Comparison of ENCODE assay signal across 8 cellular contexts in the genomic region with DNA sequence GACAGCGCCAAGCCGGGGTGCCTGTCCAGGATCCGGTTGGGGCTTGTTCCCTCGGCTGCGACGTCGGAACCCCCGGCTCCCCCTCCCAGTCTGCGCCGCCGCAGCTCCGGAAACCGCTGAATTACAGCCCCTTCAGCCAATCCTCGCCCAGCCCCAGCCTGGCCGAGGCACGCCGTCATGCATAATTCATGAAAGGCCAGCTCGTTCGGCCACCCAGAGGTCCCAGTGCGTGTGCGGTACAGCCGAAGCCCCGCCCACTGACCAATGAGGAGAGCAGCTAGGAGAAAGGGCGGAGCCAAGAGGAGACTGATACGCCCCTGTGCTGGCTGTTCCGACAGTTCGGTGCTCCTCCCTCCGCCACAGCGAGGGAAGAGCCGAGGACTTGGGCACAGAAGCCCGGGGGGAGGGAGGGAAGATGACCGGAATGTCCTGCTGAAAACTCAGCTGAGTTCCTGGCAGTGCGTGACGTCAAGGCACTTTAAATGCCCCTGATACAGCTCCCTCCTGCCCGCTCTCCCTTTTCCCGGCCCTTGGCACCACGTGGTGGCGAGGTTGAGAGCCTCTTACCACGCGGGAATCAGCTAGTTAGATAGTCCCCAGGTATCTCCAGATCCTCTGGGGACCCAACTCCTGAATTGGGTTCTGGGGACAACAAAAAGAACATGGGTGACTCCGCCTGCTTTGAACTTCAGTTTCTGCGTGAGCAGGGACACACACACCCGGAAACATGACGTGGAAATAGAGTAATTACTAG. TPM values are rescaled to one million over a fixed set of nuclear protein-coding genes. Genes with fewer than 3 reads are reported as not detected.
DNase-seq lines count a peak whose midpoint lies in the region; ATAC-seq and TF ChIP-seq lines count a peak whose summit lies in the region.

Gene STAT3 (minus strand): TSS at position 62 of the 754 bp plus-strand sequence. CDS start 39,926 bp downstream, outside the sequence.

- peaks cover 27% of the 10 kb centered on the region for H3K4me1 Mint-ChIP-seq in endothelial cell (ENCODE audit: unreplicated experiment)
- peaks cover 23% of the 10 kb centered on the region for H3K4me1 Mint-ChIP-seq in mesothelial cell of epicardium

- TF ChIP-seq CTCF in OCI-LY3 (IDR thresholded peaks at IDR 0.05; ENCODE audit: low read depth, low read length) (0 out of 2 replicates have a peak, but pooled peaks have one; percentile 12), endothelial cell (IDR thresholded peaks at IDR 0.05; ENCODE audit: unreplicated experiment) (no peak), mesothelial cell of epicardium (IDR thresholded peaks at IDR 0.05; ENCODE audit: unreplicated experiment) (no peak)

- no peaks in the 10 kb centered on the region for H3K36me3 Mint-ChIP-seq in endothelial cell (ENCODE audit: low read depth, unreplicated experiment)
- peaks cover 3% of the 10 kb centered on the region for H3K36me3 Mint-ChIP-seq in mesothelial cell of epicardium

- H3K4me3 Mint-ChIP-seq in endothelial cell (ENCODE audit: unreplicated experiment) = peak within 1 kb of the TSS; percentile 95
- H3K4me3 Mint-ChIP-seq in mesothelial cell of epicardium = peak within 1 kb of the TSS; percentile 94

- no peaks in the 10 kb centered on the region for H3K9me3 ChIP-seq in OCI-LY3 (ENCODE audit: insufficient read depth, low read length)

- peak within 1 kb of the TSS; percentile 83 for H3K4me2 ChIP-seq in OCI-LY3 (ENCODE audit: low read length)

- peaks cover 33% of the 10 kb centered on the region for H3K36me3 ChIP-seq in OCI-LY3 (replicated peaks; ENCODE audit: low read depth, low read length)

- peak within 1 kb of the TSS; percentile 92 for H3K27ac Mint-ChIP-seq in endothelial cell (ENCODE audit: unreplicated experiment)
- peak within 1 kb of the TSS; percentile 100 for H3K27ac Mint-ChIP-seq in mesothelial cell of epicardium

- peaks cover 38% of the 10 kb centered on the region for H4K20me1 ChIP-seq in OCI-LY3 (ENCODE audit: insufficient read depth, low read length)

- H3K79me2 ChIP-seq in OCI-LY3 (ENCODE audit: low read length) = peaks cover 63% of the 10 kb centered on the region

- DNase-seq in D341Med (ENCODE audit: low spot score) (peak; percentile 100), HuH-7 (ENCODE audit: low spot score) (peak; percentile 97), activated T-cell treated with anti-CD3 and anti-CD28 coated beads for 1 hour (ENCODE audit: low read depth) (peak; percentile 100), endothelial cell (ENCODE audit: low spot score) (peak; percentile 100), mesothelial cell of epicardium (ENCODE audit: low spot score in 2 of 2, unreplicated experiment in 2 of 2) (peak; percentile 100)
- peak; percentile 100 for DNase-seq in stimulated activated CD8-positive, alpha-beta memory T cell treated with anti-CD3 and anti-CD28 coated beads, Interleukin-15, amount 100 ng/mL, for 48 hours (ENCODE audit: low read depth in 2 of 2)

- no peak within 1 kb of the TSS for H2AFZ ChIP-seq in OCI-LY3 (ENCODE audit: low read depth, low read length)

- no peaks in the 10 kb centered on the region for H3K27me3 ChIP-seq in OCI-LY3 (ENCODE audit: low read depth, low read length)

- H3K27me3 Mint-ChIP-seq in endothelial cell (ENCODE audit: unreplicated experiment) = peaks cover 2% of the 10 kb centered on the region
- H3K27me3 Mint-ChIP-seq in mesothelial cell of epicardium (ENCODE audit: low read depth) = no peaks in the 10 kb centered on the region

- peak within 1 kb of the TSS; percentile 99 for H3K9ac ChIP-seq in OCI-LY3 (ENCODE audit: low read length)

- peaks cover 73% of the 10 kb centered on the region for H3K4me1 ChIP-seq in OCI-LY3 (ENCODE audit: low read length)

- H3K4me3 ChIP-seq in OCI-LY3 (ENCODE audit: low read length) = peak within 1 kb of the TSS; percentile 84

- H3K9me3 Mint-ChIP-seq in endothelial cell (ENCODE audit: unreplicated experiment) (no peaks in the 10 kb centered on the region), mesothelial cell of epicardium (no peaks in the 10 kb centered on the region)

- peak within 1 kb of the TSS; percentile 93 for H3K27ac ChIP-seq in OCI-LY3 (ENCODE audit: low read length)

- ATAC-seq in GM21515 (IDR thresholded peaks at IDR 0.05; ENCODE audit: unreplicated experiment) = peak; percentile 83

RNA-seq across cellular contexts. Expression of gene STAT3, which starts in this region (rescaled TPM):
- 160 TPM for total RNA-seq in endothelial cell (ENCODE audit: unreplicated experiment)
- total RNA-seq in mesothelial cell of epicardium = 118 to 129 TPM (median 119 TPM) in 3 replicates

Comparison
In these comparisons a context has a peak if more than half of its experiments do, and no peak if none do; other contexts are left out.
1. Peak in every context shown above with its lines: DNase-seq, ATAC-seq, H3K4me3 ChIP-seq and H3K27ac ChIP-seq.